Comparison of ENCODE assay signal across 13 cellular contexts in genomic region chr22:35972559-35972958, GRCh38. TPM values are rescaled to one million over a fixed set of nuclear protein-coding genes. Genes with fewer than 3 reads are reported as not detected.
A peak's percentile ranks its signal among the peaks of the same experiment; 100 is the strongest.
DNase-seq lines count a peak whose midpoint lies in the region; ATAC-seq, FAIRE-seq and TF ChIP-seq lines count a peak whose summit lies in the region.
"Had no signal": no experiment of that assay in that cellular context is flagged by ENCODE, and none has a peak within 500 bp of the region (broad histone marks: within the 10 kb centered on the region; RNA-seq: fewer than 3 reads in every experiment).

No MANE protein-coding gene starts in this region.

- peaks cover 78% of the 10 kb centered on the region for H3K79me2 ChIP-seq in SK-N-SH (ENCODE audit: insufficient read depth)

- intact Hi-C loops in kidney (cut with DNase I) (no loop called here), spleen (cut with DNase I; ENCODE audit: low total_unique reads) (no loop called here)

- peaks cover 61 to 86% of the 10 kb centered on the region in 2 experiments for H3K4me1 ChIP-seq in SK-N-SH (ENCODE audit: control insufficient read depth in 1 of 2, insufficient read depth in 2 of 2, low read depth in 1 of 2, low read length in 1 of 2)
- peaks cover 10 to 15% of the 10 kb centered on the region in 2 donors for H3K4me1 ChIP-seq in kidney (ENCODE audit: control insufficient read depth in 1 of 2, insufficient read depth in 1 of 2, low read depth in 1 of 2, low read length in 2 of 2)
- H3K4me1 ChIP-seq in spleen = peaks cover 0 to 31% (median 11%) of the 10 kb centered on the region in 6 donors

- no peak for TF ChIP-seq CTCF in SK-N-SH (IDR thresholded peaks at IDR 0.05)
- no peak for TF ChIP-seq CTCF in kidney (IDR thresholded peaks at IDR 0.05; ENCODE audit: borderline replicate concordance, extremely low read depth, insufficient read depth)
- TF ChIP-seq CTCF in spleen (IDR thresholded peaks at IDR 0.05 in 8 of 11, conservative IDR thresholded peaks at IDR 0.05 in 3 of 11) = no peak

- peak overlapping the region in 1 of 2 experiments; percentile 38; a peak in 2 of 4 replicates for H3K4me3 ChIP-seq in SK-N-SH (ENCODE audit: low read depth in 2 of 2, low read length in 1 of 2)
- no peak overlapping the region for H3K4me3 ChIP-seq in kidney (ENCODE audit: low read length in 2 of 2)
- H3K4me3 ChIP-seq in spleen = no peak overlapping the region
- H3K4me3 ChIP-seq: BLaER1 treated with 17β-estradiol and CSF1 and Interleukin-3, amounts not matched to agents 10 nM and 100 nM had no signal

- TF ChIP-seq POLR2A in spleen (IDR thresholded peaks at IDR 0.05) = no peak

- H3K27ac ChIP-seq in SK-N-SH (ENCODE audit: low read depth in 2 of 2, low read length in 1 of 2) (peak overlapping the region; percentile 96 to 100), kidney (ENCODE audit: low read depth in 2 of 2, low read length in 2 of 2) (peak overlapping the region; percentile 36 to 66), spleen (peak overlapping the region in 5 of 8 donors; percentile 2 to 51 (median 18))
- H3K27ac ChIP-seq: BLaER1 treated with 17β-estradiol and CSF1 and Interleukin-3, amounts not matched to agents 10 nM and 100 nM; epithelial cell of prostate had no signal

- H3K36me3 ChIP-seq in SK-N-SH (replicated peaks in 1 of 2; ENCODE audit: control insufficient read depth in 1 of 2, insufficient read depth in 2 of 2, low read length in 1 of 2) (no peaks in the 10 kb centered on the region), kidney (ENCODE audit: control insufficient read depth in 1 of 2, insufficient read depth in 2 of 2, low read length in 2 of 2) (no peaks in the 10 kb centered on the region), spleen (no peaks in the 10 kb centered on the region)
- H3K36me3 ChIP-seq: BLaER1 treated with 17β-estradiol and CSF1 and Interleukin-3, amounts not matched to agents 10 nM and 100 nM had no signal

- DNase-seq in ELR (ENCODE audit: low read depth) (peak; percentile 16), SK-N-SH (no peak), kidney (no peak), spleen (no peak), NCI-H524 (lab: John Stamatoyannopoulos, UW) (no peak), NCI-H524 treated with DMSO at 0.1 percent for 48 hours (lab: John Stamatoyannopoulos, UW) (no peak)
- DNase-seq: activated CD4-positive, alpha-beta T cell treated with anti-CD3 and anti-CD28 coated beads for 36 hours; caudate nucleus; NCI-H1105 had no signal

- H3K9ac ChIP-seq in SK-N-SH = peak overlapping the region; percentile 71; the same call in 1 of the 2 replicates
- H3K9ac ChIP-seq in kidney (ENCODE audit: low read length in 2 of 2) = no peak overlapping the region
- H3K9ac ChIP-seq: BLaER1 treated with 17β-estradiol and CSF1 and Interleukin-3, amounts not matched to agents 10 nM and 100 nM had no signal

- no peaks in the 10 kb centered on the region for H3K9me3 ChIP-seq in SK-N-SH
- no peaks in the 10 kb centered on the region for H3K9me3 ChIP-seq in kidney (ENCODE audit: control insufficient read depth in 1 of 2, low read length in 2 of 2)
- H3K9me3 ChIP-seq in spleen = no peaks in the 10 kb centered on the region
- H3K9me3 ChIP-seq: BLaER1 treated with 17β-estradiol and CSF1 and Interleukin-3, amounts not matched to agents 10 nM and 100 nM had no signal

- FAIRE-seq in kidney (lab: Jason Lieb, UNC) = no peak

- peaks cover 68% of the 10 kb centered on the region for H3F3A ChIP-seq in SK-N-SH (replicated peaks; ENCODE audit: insufficient read depth)

- TF ChIP-seq RAD21 in SK-N-SH (IDR thresholded peaks at IDR 0.05; ENCODE audit: low read length) = no peak

- no peaks in the 10 kb centered on the region for H3K9me2 ChIP-seq in SK-N-SH

- no peak for TF ChIP-seq EP300 in SK-N-SH (IDR thresholded peaks at IDR 0.05; ENCODE audit: borderline replicate concordance in 1 of 2, low read depth in 1 of 2, low read length in 1 of 2)

- H3K4me2 ChIP-seq in SK-N-SH = peak overlapping the region; percentile 71

- WGBS in SK-N-SH (ENCODE audit: low lambda C conversion rate) = 32% methylated on average over 1 of the region's 1 CpG
- 53 to 78% (median 74%) methylated on average over 1 of the region's 1 CpG for WGBS in spleen, 5 donors

- POLR2A ChIA-PET in SK-N-SH (lab: Yijun Ruan, JAX) = interaction anchor here (1.4 to 1.7 kb wide), 3 partner anchors 11 to 55 kb away, joined by 6 to 12 read pairs (median 8); no protein-coding TSS in a partner anchor

- H2AFZ ChIP-seq in SK-N-SH (ENCODE audit: low read depth) = no peak overlapping the region

- CTCF ChIA-PET in SK-N-SH (lab: Yijun Ruan, JAX) = interaction anchor here (0.9 to 4.6 kb wide), 4 partner anchors 11 to 94 kb away, joined by 3 to 51 read pairs (median 6); no protein-coding TSS in a partner anchor

- H3K27me3 ChIP-seq in SK-N-SH (ENCODE audit: insufficient read depth) (no peaks in the 10 kb centered on the region), spleen (replicated peaks in 1 of 7) (no peaks in the 10 kb centered on the region)
- H3K27me3 ChIP-seq: BLaER1 treated with 17β-estradiol and CSF1 and Interleukin-3, amounts not matched to agents 10 nM and 100 nM had no signal

- no peak for ATAC-seq in HG02571 (IDR thresholded peaks at IDR 0.05; ENCODE audit: unreplicated experiment)
- no peak for ATAC-seq in HG02938 (IDR thresholded peaks at IDR 0.05; ENCODE audit: unreplicated experiment)
- ATAC-seq: activated CD4-positive, alpha-beta T cell treated with anti-CD3 and anti-CD28 coated beads for 36 hours had no signal

- H4K20me1 ChIP-seq in SK-N-SH (ENCODE audit: insufficient read depth) = peaks cover 3% of the 10 kb centered on the region; the same call in 1 of the 2 replicates

TF ChIP-seq in SK-N-SH, 30 proteins besides CTCF, POLR2A, EP300 and RAD21:
- no peak for TF ChIP-seq FOSL2 (IDR thresholded peaks at IDR 0.05; ENCODE audit: borderline replicate concordance, low read depth)

RNA-seq across cellular contexts. Expression of gene RBFOX2, which starts 56.1 kb away (rescaled TPM):
- polyA plus RNA-seq in SK-N-SH (2012; rRNA removed) (115 and 151 TPM in 2 replicates), kidney (ENCODE audit: insufficient read depth, low read depth, low replicate concordance) (17.2 TPM), spleen (1 to 10 TPM; 2.6 to 8.9 (median 2.7) TPM)
- 92.8 and 114 TPM in 2 replicates for polyA plus RNA-seq in SK-N-SH (2012; cell fraction: cytosol; rRNA removed)
- 125 and 168 TPM in 2 replicates for polyA plus RNA-seq in SK-N-SH (2012; cell fraction: nucleus; rRNA removed)
- total RNA-seq in kidney (68.6 TPM), spleen (10 to 100 TPM; 23.2 to 39.6 (median 34.7) TPM)

Comparison
In these comparisons a context has a peak if more than half of its experiments do, and no peak if none do; other contexts are left out.
1. H3K27ac ChIP-seq: peak in every context shown above with its lines; median percentile 98 in SK-N-SH; 51 in kidney; 18 in spleen.